In genomic region chr4:55397024-55397520, GRCh38 we compare ENCODE assay signal across 8 cellular contexts. TPM values are rescaled to one million over a fixed set of nuclear protein-coding genes. Genes with fewer than 3 reads are reported as not detected.
A peak's percentile ranks its signal among the peaks of the same experiment; 100 is the strongest.
DNase-seq lines count a peak whose midpoint lies in the region; ATAC-seq, FAIRE-seq and TF ChIP-seq lines count a peak whose summit lies in the region.

No MANE protein-coding gene starts in this region.

- H2AFZ ChIP-seq in H1 (ENCODE audit: low read length), result no peak overlapping the region

- peaks cover 33 to 55% of the 10 kb centered on the region in 2 experiments for H3K79me2 ChIP-seq in H1 (ENCODE audit: control insufficient read depth in 1 of 2, insufficient read depth in 2 of 2, low read length in 2 of 2)

- H3K9me3 ChIP-seq in Panc1 (ENCODE audit: control insufficient read depth, insufficient read depth, low read depth, low read length) (no peaks in the 10 kb centered on the region), H1 (ENCODE audit: insufficient read depth in 2 of 2, low read depth in 1 of 2, low read length in 1 of 2) (no peaks in the 10 kb centered on the region)

- H2BK5ac ChIP-seq in H1 (ENCODE audit: low read depth, low read length), result 0 out of 2 replicates have a peak overlapping the region, but pooled peaks have one; percentile 24

- peak overlapping the region; percentile 76 to 96 (median 92) for H3K9ac ChIP-seq in H1 (replicated peaks in 1 of 4; ENCODE audit: extremely low read depth in 1 of 4, low read depth in 3 of 4, low read length in 3 of 4)

- peak overlapping the region; percentile 94 to 99 (median 96) for H3K4me3 Mint-ChIP-seq in nephron

- peak overlapping the region; percentile 81 to 97 for H3K4me2 ChIP-seq in H1 (ENCODE audit: insufficient read depth in 1 of 2, low read depth in 2 of 2, low read length in 2 of 2)

- H2BK12ac ChIP-seq in H1 (ENCODE audit: low read depth, low read length), result no peak overlapping the region

- peak overlapping the region; percentile 88 for H2AK5ac ChIP-seq in H1 (ENCODE audit: low read depth, low read length)

- H3K23ac ChIP-seq in H1 (ENCODE audit: insufficient read length), result no peak overlapping the region

- POLR2A ChIA-PET in Panc1 (lab: Charles Lee) (no interaction called here), H1 (lab: Charles Lee; ENCODE audit: partially characterized antibody) (interaction anchor here (0.8 to 3.6 kb wide), 7 partner anchors 9 to 213 kb away, joined by 4 to 19 read pairs (median 6); no protein-coding TSS in a partner anchor)

- TF ChIP-seq POLR2A in H1 (IDR thresholded peaks at IDR 0.05; ENCODE audit: control extremely low read depth in 1 of 2, low read depth in 2 of 2, low read length in 2 of 2), result no peak

- H3K14ac ChIP-seq in H1 (ENCODE audit: insufficient read length), result no peak overlapping the region

- no peak overlapping the region for H3K56ac ChIP-seq in H1 (replicated peaks; ENCODE audit: insufficient read length, low read depth, low read length)

- H3K9me3 Mint-ChIP-seq in nephron, result no peaks in the 10 kb centered on the region

- FAIRE-seq in H1 (lab: Jason Lieb, UNC), result no peak

- H2BK20ac ChIP-seq in H1 (ENCODE audit: low read length), result no peak overlapping the region

- no peaks in the 10 kb centered on the region for H3K27me3 ChIP-seq in H7 (ENCODE audit: control insufficient read depth, insufficient read depth, low read length)
- no peaks in the 10 kb centered on the region for H3K27me3 ChIP-seq in Panc1 (ENCODE audit: control insufficient read depth, insufficient read depth, low read length)
- no peaks in the 10 kb centered on the region for H3K27me3 ChIP-seq in H1 (replicated peaks in 1 of 4; ENCODE audit: control insufficient read depth in 3 of 4, extremely low read depth in 1 of 4, insufficient read depth in 3 of 4, low read length in 3 of 4)

- TF ChIP-seq CTCF in Panc1 (IDR thresholded peaks at IDR 0.05), result no peak
- TF ChIP-seq CTCF in H1 (IDR thresholded peaks at IDR 0.05; ENCODE audit: control extremely low read depth in 1 of 3, insufficient read depth in 1 of 3, low read depth in 1 of 3, low read length in 3 of 3), result no peak
- no peak for TF ChIP-seq CTCF in nephron (IDR thresholded peaks at IDR 0.05; ENCODE audit: unreplicated experiment in 3 of 3)

- TSS peak; percentile 72 for BruUV-seq in Panc1 (replicated peaks; lab: Mats Ljungman, UMichigan)

- intact Hi-C loops in Panc1 (cut with micrococcal nuclease; ENCODE audit: unreplicated experiment), result loop anchor here (5.0 kb wide), 1 partner anchor 50 kb away; the partner anchor contains the start of gene SRD5A3

- ATAC-seq in Panc1 (no peak), GM21619 (IDR thresholded peaks at IDR 0.05; ENCODE audit: unreplicated experiment) (no peak), left lobe of liver (no peak)

- H3K23me2 ChIP-seq in H1 (ENCODE audit: low read depth, low read length), result peaks cover 18% of the 10 kb centered on the region

- H3K4me1 ChIP-seq in Panc1 (ENCODE audit: control insufficient read depth, insufficient read depth, low read length) (peaks cover 9% of the 10 kb centered on the region), H1 (replicated peaks in 1 of 4; ENCODE audit: control insufficient read depth in 3 of 4, insufficient read depth in 4 of 4, low read length in 3 of 4) (peaks cover 0 to 6% (median under 1%) of the 10 kb centered on the region in 4 experiments; a peak in 2 of 7 replicates)

- H3K27me3 Mint-ChIP-seq in nephron (ENCODE audit: low read depth), result no peaks in the 10 kb centered on the region

- peak overlapping the region; percentile 86 to 95 (median 92) for H3K27ac Mint-ChIP-seq in nephron

- peaks cover 12 to 15% of the 10 kb centered on the region in 2 experiments for H4K20me1 ChIP-seq in H1 (replicated peaks in 1 of 2; ENCODE audit: control insufficient read depth in 1 of 2, insufficient read depth in 2 of 2, low read length in 2 of 2)

- peak overlapping the region; percentile 7 for H4K91ac ChIP-seq in H1 (replicated peaks; ENCODE audit: insufficient read length, low read length)

- no peak for TF ChIP-seq RAD21 in H1 (IDR thresholded peaks at IDR 0.05 in 1 of 2, conservative IDR thresholded peaks at IDR 0.05 in 1 of 2; ENCODE audit: low read depth in 2 of 2, low read length in 2 of 2)

- H3K36me3 Mint-ChIP-seq in nephron (ENCODE audit: low read depth), result peaks cover 16% of the 10 kb centered on the region

- H4K5ac ChIP-seq in H1 (ENCODE audit: insufficient read length, low read depth, low read length), result no peak overlapping the region

- CTCF ChIA-PET in Panc1 (lab: Charles Lee) (no interaction called here), H1 (lab: Charles Lee; ENCODE audit: partially characterized antibody) (interaction anchor here (0.6 to 1.8 kb wide), 4 partner anchors 9 to 426 kb away, joined by 3 to 6 read pairs (median 4); no protein-coding TSS in a partner anchor)

- peak overlapping the region; percentile 36; the same call in 1 of the 2 replicates for H4K8ac ChIP-seq in H1 (ENCODE audit: extremely low read depth, insufficient read depth, low read length)

- WGBS in H1 (ENCODE audit: extremely low coverage in 1 of 2, insufficient coverage in 1 of 2, insufficient read length in 1 of 2, insufficient replicate concordance in 2 of 2, low coverage in 1 of 2, low lambda C conversion rate in 2 of 2, missing lambda C conversion rate in 1 of 2), 2 experiments, result 23% methylated on average over 9 of the region's 9 CpGs; no CpG with 5 or more reads in 1 of the 2 experiments

- H3K4me3 ChIP-seq in H7 (ENCODE audit: insufficient read depth, low read depth, low read length), result peak overlapping the region; percentile 86
- H3K4me3 ChIP-seq in Panc1 (ENCODE audit: low read depth in 2 of 2, low read length in 2 of 2), result peak overlapping the region; percentile 79 to 93
- peak overlapping the region; percentile 74 to 87 (median 79) for H3K4me3 ChIP-seq in H1 (ENCODE audit: extremely low read depth in 1 of 4, insufficient read depth in 2 of 4, low read depth in 3 of 4, low read length in 4 of 4)

- no peak for TF ChIP-seq EP300 in H1 (IDR thresholded peaks at IDR 0.05; ENCODE audit: borderline replicate concordance in 1 of 2, low read depth in 2 of 2, low read length in 2 of 2)

- H3K4me1 Mint-ChIP-seq in nephron, result peaks cover 29% of the 10 kb centered on the region

- no peaks in the 10 kb centered on the region for H3K36me3 ChIP-seq in H7 (replicated peaks; ENCODE audit: control insufficient read depth, insufficient read depth, low read length)
- H3K36me3 ChIP-seq in Panc1 (ENCODE audit: control insufficient read depth, insufficient read depth, low read length), result peaks cover 2% of the 10 kb centered on the region
- peaks cover 0 to 25% (median 1%) of the 10 kb centered on the region in 4 experiments; a peak in 2 of 8 replicates for H3K36me3 ChIP-seq in H1 (ENCODE audit: control insufficient read depth in 2 of 4, insufficient read depth in 4 of 4, low read length in 3 of 4)

- DNase-seq in H7 (no peak), Panc1 (ENCODE audit: low read depth, low spot score) (no peak), H1 (ENCODE audit: low read depth in 1 of 2, low spot score in 2 of 2) (no peak), NCI-H1694 (lab: John Stamatoyannopoulos, UW) (no peak), left lobe of liver (ENCODE audit: low spot score) (no peak), T1000 (lab: John Stamatoyannopoulos, UW) (no peak)

- H3K4ac ChIP-seq in H1 (replicated peaks; ENCODE audit: insufficient read length, low read depth, low read length), result peak overlapping the region; percentile 14

- peak overlapping the region; percentile 78 for H3K27ac ChIP-seq in Panc1 (ENCODE audit: low read length)
- no peak overlapping the region for H3K27ac ChIP-seq in H1 (ENCODE audit: low read depth, low read length)

- H3K79me1 ChIP-seq in H1 (ENCODE audit: low read depth, low read length), result peaks cover 4% of the 10 kb centered on the region

- no peak overlapping the region for H2BK120ac ChIP-seq in H1 (replicated peaks; ENCODE audit: low read depth, low read length)

- H3K18ac ChIP-seq in H1 (ENCODE audit: extremely low read depth, low read length), result no peak overlapping the region; the same call in 1 of the 2 replicates

- in situ Hi-C loops in Panc1 (cut with HindIII; ENCODE audit: low pct_unique_long_range_greater_than_20kb, low sequenced_read_pairs), result no loop called here

- no peak overlapping the region for H2BK15ac ChIP-seq in H1 (ENCODE audit: low read length)

TF ChIP-seq in H1, 55 proteins besides CTCF, POLR2A, EP300 and RAD21 (continues in another document):
- TF ChIP-seq ZNF274 (IDR thresholded peaks at IDR 0.05; ENCODE audit: borderline replicate concordance, extremely low read depth, low read length) (no peak), RFX5 (IDR thresholded peaks at IDR 0.05; ENCODE audit: borderline replicate concordance, low read depth, low read length) (no peak), CHD2 (IDR thresholded peaks at IDR 0.05; ENCODE audit: low read length) (no peak), JUN (IDR thresholded peaks at IDR 0.05; ENCODE audit: low read depth, low read length) (no peak), BRCA1 (IDR thresholded peaks at IDR 0.05; ENCODE audit: low read depth, low read length) (no peak), CBX5 (IDR thresholded peaks at IDR 0.05; ENCODE audit: low read depth, low read length) (no peak)

RNA-seq across cellular contexts. Expression of gene TMEM165, which starts 1.3 kb away (rescaled TPM):
- total RNA-seq in H7 (2014; rRNA removed; shearing (Covaris generic)), result 84.0 and 88.0 TPM in 2 replicates
- total RNA-seq in Panc1 (2021; ENCODE audit: unreplicated experiment), result 54.6 TPM
- 55.3 TPM for polyA plus RNA-seq in Panc1 (2012; ENCODE audit: insufficient read length)
- 77.7 and 85.5 TPM in 2 replicates for total RNA-seq in H1 (2021; fragmentation: NEBNext Ultra II Directional; extraction: Animal tissue kit (Norgen Biotek cat#: 25700))
- 123 and 125 TPM in 2 replicates for polyA plus RNA-seq in H1 (2011; rRNA removed)
- polyA plus RNA-seq in H1 (2011; cell fraction: cytosol; rRNA removed), result 77.0 TPM
- polyA plus RNA-seq in H1 (2011; cell fraction: nucleus; rRNA removed), result 62.2 TPM
- 46.1 to 68.7 TPM (median 50.2 TPM) in 4 replicates for polyA plus RNA-seq in H1 (2012, experiment 1 of 2)
- polyA plus RNA-seq in H1 (2012, experiment 2 of 2), result 37.4 TPM
- 86.9 TPM for polyA plus RNA-seq in H1 (2013, experiment 1 of 2)
- 102 TPM for polyA plus RNA-seq in H1 (2013, experiment 2 of 2)
- polyA minus RNA-seq in H1 (2011; rRNA and poly(A)+ RNA removed), result 144 TPM in 2 replicates
- polyA minus RNA-seq in H1 (2011; cell fraction: cytosol; rRNA and poly(A)+ RNA removed), result 84.8 TPM
- polyA minus RNA-seq in H1 (2011; cell fraction: nucleus; rRNA and poly(A)+ RNA removed), result 152 TPM
- total RNA-seq in left lobe of liver, result 15.8 TPM

RNA-seq across cellular contexts. Expression of gene SRD5A3, which starts 51.0 kb away (rescaled TPM):
- total RNA-seq in H7 (2014; rRNA removed; shearing (Covaris generic)), result 31.9 and 33.9 TPM in 2 replicates
- total RNA-seq in Panc1 (2021; ENCODE audit: unreplicated experiment), result 17.0 TPM
- 13.3 TPM for polyA plus RNA-seq in Panc1 (2012; ENCODE audit: insufficient read length)
- 19.4 and 19.6 TPM in 2 replicates for total RNA-seq in H1 (2021; fragmentation: NEBNext Ultra II Directional; extraction: Animal tissue kit (Norgen Biotek cat#: 25700))
- polyA plus RNA-seq in H1 (2011; rRNA removed), result 16.4 and 34.6 TPM in 2 replicates
- polyA plus RNA-seq in H1 (2011; cell fraction: cytosol; rRNA removed), result 12.9 TPM
- 6.5 TPM for polyA plus RNA-seq in H1 (2011; cell fraction: nucleus; rRNA removed)
- polyA plus RNA-seq in H1 (2012, experiment 1 of 2), result 16.0 to 26.6 TPM (median 25.0 TPM) in 4 replicates
- polyA plus RNA-seq in H1 (2012, experiment 2 of 2), result 12.9 TPM
- 34.3 TPM for polyA plus RNA-seq in H1 (2013, experiment 1 of 2)
- 45.3 TPM for polyA plus RNA-seq in H1 (2013, experiment 2 of 2)
- polyA minus RNA-seq in H1 (2011; rRNA and poly(A)+ RNA removed), result 23.1 and 37.4 TPM in 2 replicates
- 8.6 TPM for polyA minus RNA-seq in H1 (2011; cell fraction: cytosol; rRNA and poly(A)+ RNA removed)
- 5.8 TPM for polyA minus RNA-seq in H1 (2011; cell fraction: nucleus; rRNA and poly(A)+ RNA removed)
- 12.1 TPM for total RNA-seq in left lobe of liver
